30 cellular contexts compared by ENCODE assay signal in genomic region chr4:2465032-2465431, GRCh38. TPM values are rescaled to one million over a fixed set of nuclear protein-coding genes. Genes with fewer than 3 reads are reported as not detected.
"Had no signal": no experiment of that assay in that cellular context is flagged by ENCODE, and none has a peak within 500 bp of the region (broad histone marks: within the 10 kb centered on the region; RNA-seq: fewer than 3 reads in every experiment).

No MANE protein-coding gene starts in this region.

- H3K9me3 Mint-ChIP-seq: dendritic cell treated with granulocyte-macrophage colony-stimulating factor and Interleukin-4, amounts not matched to agents 40 ng/mL and 50 ng/mL, for 4 days; endodermal cell; naive thymus-derived CD8-positive, alpha-beta T cell; stimulated activated memory B cell treated with anti-CD40 and anti-IgM and Interleukin-4, amounts not matched to agents 10 μg/mL and 1 μg/mL and 100 μg/mL, for 72 hours; type B pancreatic cell had no signal

- ATAC-seq: esophagus mucosa; gastroesophageal sphincter; heart left ventricle; left ventricle myocardium superior; lower lobe of right lung; naive thymus-derived CD8-positive, alpha-beta T cell; pancreas; sciatic nerve; stimulated activated memory B cell treated with anti-CD40 and anti-IgM and Interleukin-4, amounts not matched to agents 10 μg/mL and 1 μg/mL and 100 μg/mL, for 72 hours; stimulated activated naive CD8-positive, alpha-beta T cell treated with anti-CD3 and anti-CD28 coated beads, Interleukin-15, Interleukin-2, amounts not matched to agents 100 U/mL and 50 U/mL, for 24 hours had no signal

- H3K27ac ChIP-seq: colonic mucosa, epithelial cell of prostate, gastroesophageal sphincter, heart left ventricle, hepatocyte, lower lobe of right lung, pancreas, testis, tibial artery had no signal

- H3K27ac Mint-ChIP-seq: dendritic cell treated with granulocyte-macrophage colony-stimulating factor and Interleukin-4, amounts not matched to agents 40 ng/mL and 50 ng/mL, for 4 days; endodermal cell; nephron progenitor cell; stimulated activated memory B cell treated with anti-CD40 and anti-IgM and Interleukin-4, amounts not matched to agents 10 μg/mL and 1 μg/mL and 100 μg/mL, for 72 hours; type B pancreatic cell had no signal

- H3K36me3 Mint-ChIP-seq: stimulated activated memory B cell treated with anti-CD40 and anti-IgM and Interleukin-4, amounts not matched to agents 10 μg/mL and 1 μg/mL and 100 μg/mL, for 72 hours had no signal

- H3K9me3 ChIP-seq: colonic mucosa, gastroesophageal sphincter, heart left ventricle, lower lobe of right lung, pancreas, testis, tibial artery had no signal

- H3K4me3 ChIP-seq: colonic mucosa, gastroesophageal sphincter, heart left ventricle, hepatocyte, lower lobe of right lung, pancreas, smooth muscle cell, testis, tibial artery had no signal

- H3K4me3 Mint-ChIP-seq: dendritic cell treated with granulocyte-macrophage colony-stimulating factor and Interleukin-4, amounts not matched to agents 40 ng/mL and 50 ng/mL, for 4 days; endodermal cell; nephron progenitor cell; stimulated activated memory B cell treated with anti-CD40 and anti-IgM and Interleukin-4, amounts not matched to agents 10 μg/mL and 1 μg/mL and 100 μg/mL, for 72 hours had no signal

- DNase-seq: colonic mucosa; effector CD8-positive, alpha-beta T cell; endodermal cell; foreskin fibroblast; heart left ventricle; left ventricle myocardium superior; lower lobe of right lung; nephron progenitor cell; occipital lobe; pancreas; stimulated activated CD4-positive, alpha-beta T cell treated with anti-CD3 and anti-CD28 coated beads, Interleukin-2, amount 100 ng/mL, for 24 hours; stimulated activated CD4-positive, alpha-beta T cell treated with anti-CD3 and anti-CD28 coated beads, Interleukin-4, amount 100 ng/mL, for 24 hours; stimulated activated naive CD8-positive, alpha-beta T cell treated with anti-CD3 and anti-CD28 coated beads, Interleukin-15, Interleukin-2, amounts not matched to agents 100 U/mL and 50 U/mL, for 24 hours; substantia nigra; testis; tibial artery had no signal

- H3K36me3 ChIP-seq: colonic mucosa, gastroesophageal sphincter, heart left ventricle, lower lobe of right lung, pancreas, tibial artery had no signal

- H3K27me3 ChIP-seq: colonic mucosa, gastroesophageal sphincter, heart left ventricle, hepatocyte, pancreas, testis, tibial artery had no signal

RNA-seq across cellular contexts. Expression of gene CFAP99, which starts 46.3 kb away (rescaled TPM):
- total RNA-seq: chondrocyte; endodermal cell; gastroesophageal sphincter; heart left ventricle; hepatocyte; left ventricle myocardium superior; mesenteric fat pad; myocyte; naive thymus-derived CD8-positive, alpha-beta T cell; occipital lobe; progenitor cell of endocrine pancreas; sciatic nerve; smooth muscle cell had no signal
